In genomic region chr12:6764011-6764828, GRCh38 we compare ENCODE assay signal across 1 cellular context.
TF ChIP-seq lines count a peak whose summit lies in the region.

No MANE protein-coding gene starts in this region.

TF ChIP-seq in HepG2, 621 proteins besides CTCF, POLR2A, EP300 and RAD21 (continued from another document):
- TF ChIP-seq USF2 (IDR thresholded peaks at IDR 0.05; ENCODE audit: low read depth, low read length) (no peak), USF2 (CRISPR knock-in tag; IDR thresholded peaks at IDR 0.05; ENCODE audit: borderline replicate concordance) (peak; percentile 99; the same call in 1 of the 2 replicates), MAZ (IDR thresholded peaks at IDR 0.05; ENCODE audit: borderline replicate concordance, low read depth, low read length) (peak; percentile 50; the same call in 1 of the 2 replicates), MAZ (CRISPR knock-in tag; IDR thresholded peaks at IDR 0.05; ENCODE audit: low read depth) (peak; percentile 10; the same call in 1 of the 2 replicates), ZNF687 (CRISPR knock-in tag; IDR thresholded peaks at IDR 0.05) (peak; percentile 74), ISL2 (CRISPR knock-in tag; IDR thresholded peaks at IDR 0.05) (0 out of 2 replicates have a peak, but pooled peaks have one; percentile 43), ZNF101 (CRISPR knock-in tag; IDR thresholded peaks at IDR 0.05; ENCODE audit: borderline replicate concordance, low read depth) (no peak), ZNF292 (CRISPR knock-in tag; IDR thresholded peaks at IDR 0.05; ENCODE audit: borderline replicate concordance, low read depth) (peak; percentile 40; the same call in 1 of the 2 replicates), RFX1 (IDR thresholded peaks at IDR 0.05) (peak; percentile 84), HNF4A (CRISPR knock-in tag; IDR thresholded peaks at IDR 0.05) (no peak), RERE (CRISPR knock-in tag; IDR thresholded peaks at IDR 0.05; ENCODE audit: low read depth) (no peak), SAP130 (CRISPR knock-in tag; IDR thresholded peaks at IDR 0.05; ENCODE audit: low read depth) (peak; percentile 40; the same call in 1 of the 2 replicates), MATR3 (CRISPR knock-in tag; IDR thresholded peaks at IDR 0.05) (no peak), ZNF574 (CRISPR knock-in tag; IDR thresholded peaks at IDR 0.05) (no peak), POLR2G (IDR thresholded peaks at IDR 0.05; ENCODE audit: low read depth, low read length) (peak; percentile 64; the same call in 1 of the 2 replicates), XRCC5 (optimal IDR thresholded peaks at IDR 0.05; ENCODE audit: low read length) (peak; percentile 46), ZNF276 (CRISPR knock-in tag; IDR thresholded peaks at IDR 0.05; ENCODE audit: low read depth) (peak; percentile 10; the same call in 1 of the 2 replicates), BRF2 (CRISPR knock-in tag; IDR thresholded peaks at IDR 0.05) (no peak), POLR2AphosphoS5 (IDR thresholded peaks at IDR 0.05; ENCODE audit: low read depth, low read length) (peak; percentile 74), ZNF784 (CRISPR knock-in tag; IDR thresholded peaks at IDR 0.05; ENCODE audit: borderline replicate concordance) (0 out of 2 replicates have a peak, but pooled peaks have one; percentile 15), LCORL (IDR thresholded peaks at IDR 0.05) (no peak), LCORL (CRISPR knock-in tag; IDR thresholded peaks at IDR 0.05) (peak; percentile 53), ARID4A (CRISPR knock-in tag; IDR thresholded peaks at IDR 0.05; ENCODE audit: borderline replicate concordance) (peak; percentile 28; the same call in 1 of the 2 replicates), KLF12 (CRISPR knock-in tag; IDR thresholded peaks at IDR 0.05; ENCODE audit: borderline replicate concordance) (no peak; the same call in 1 of the 2 replicates), NFYB (CRISPR knock-in tag; IDR thresholded peaks at IDR 0.05) (peak; percentile 80), SIN3A (IDR thresholded peaks at IDR 0.05; ENCODE audit: borderline replicate concordance, low read depth, low read length) (peak; percentile 41; the same call in 1 of the 2 replicates), ARNT2 (CRISPR knock-in tag; IDR thresholded peaks at IDR 0.05; ENCODE audit: low read depth) (0 out of 2 replicates have a peak, but pooled peaks have one; percentile 55), RBM22 (optimal IDR thresholded peaks at IDR 0.05; ENCODE audit: low read length) (peak; percentile 83), SOX6 (IDR thresholded peaks at IDR 0.05) (no peak), SOX6 (CRISPR knock-in tag; IDR thresholded peaks at IDR 0.05) (peak; percentile 21; the same call in 1 of the 2 replicates)
